26 cellular contexts compared by ENCODE assay signal in the genomic region with DNA sequence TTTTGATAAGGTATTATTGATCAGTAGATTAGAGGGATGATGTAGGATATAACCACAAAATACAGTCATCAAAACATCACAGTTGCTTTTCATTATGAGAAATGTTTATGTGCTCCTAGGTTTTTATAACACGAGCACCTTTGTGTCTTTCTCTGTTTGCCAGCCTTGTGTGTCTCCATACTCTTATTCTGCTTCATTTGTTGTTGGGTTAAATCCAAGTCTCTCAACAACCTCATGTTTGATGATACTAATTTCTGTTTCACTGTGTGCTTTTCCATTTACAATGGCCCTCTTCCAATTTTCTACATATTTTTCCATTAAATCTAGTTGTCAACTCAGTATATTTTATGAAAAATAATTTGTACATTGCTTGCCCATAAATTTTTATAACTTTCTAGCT.
"Had no signal": no experiment of that assay in that cellular context is flagged by ENCODE, and none has a peak within 500 bp of the region (broad histone marks: within the 10 kb centered on the region; RNA-seq: fewer than 3 reads in every experiment).

No MANE protein-coding gene starts in this region.

- H3K9me3 Mint-ChIP-seq: activated CD4-positive, alpha-beta T cell treated with anti-CD3 and anti-CD28 coated beads, Interleukin-2, amount 10 ng/mL, durations not matched to agents 24 days and 14 days; activated CD8-positive, alpha-beta T cell treated with anti-CD3 and anti-CD28 coated beads for 36 hours; activated naive CD4-positive, alpha-beta T cell treated with anti-CD3 and anti-CD28 coated beads, Interleukin-2, amount 50 U/mL, for 24 hours; endodermal cell; natural killer cell had no signal

- H3K36me3 ChIP-seq: cardiac muscle cell, esophagus squamous epithelium, gastrocnemius medialis, heart left ventricle, vagina had no signal

- H3K27ac Mint-ChIP-seq: activated CD4-positive, alpha-beta T cell treated with anti-CD3 and anti-CD28 coated beads, Interleukin-2, amount 10 ng/mL, durations not matched to agents 24 days and 14 days; activated CD8-positive, alpha-beta memory T cell treated with anti-CD3 and anti-CD28 coated beads, Interleukin-2, amount 10 ng/mL, durations not matched to agents 7 days and 5 days; activated CD8-positive, alpha-beta T cell treated with anti-CD3 and anti-CD28 coated beads for 36 hours; activated naive CD4-positive, alpha-beta T cell treated with anti-CD3 and anti-CD28 coated beads, Interleukin-2, amount 50 U/mL, for 24 hours; endodermal cell; natural killer cell; progenitor cell of endocrine pancreas had no signal

- H3K4me3 Mint-ChIP-seq: activated CD4-positive, alpha-beta T cell treated with anti-CD3 and anti-CD28 coated beads, Interleukin-2, amount 10 ng/mL, durations not matched to agents 24 days and 14 days; activated CD8-positive, alpha-beta memory T cell treated with anti-CD3 and anti-CD28 coated beads, Interleukin-2, amount 10 ng/mL, durations not matched to agents 7 days and 5 days; activated CD8-positive, alpha-beta T cell treated with anti-CD3 and anti-CD28 coated beads for 36 hours; activated naive CD4-positive, alpha-beta T cell treated with anti-CD3 and anti-CD28 coated beads, Interleukin-2, amount 50 U/mL, for 24 hours; endodermal cell; natural killer cell had no signal

- H3K4me3 ChIP-seq: body of pancreas, cardiac muscle cell, esophagus squamous epithelium, gastrocnemius medialis, heart left ventricle, testis, vagina had no signal

- H3K27me3 ChIP-seq: body of pancreas, cardiac muscle cell, esophagus squamous epithelium, gastrocnemius medialis, testis, vagina had no signal

- H3K27ac ChIP-seq: body of pancreas, cardiac muscle cell, esophagus squamous epithelium, gastrocnemius medialis, heart left ventricle, testis, vagina had no signal

- DNase-seq: activated CD8-positive, alpha-beta memory T cell treated with anti-CD3 and anti-CD28 coated beads, Interleukin-2, amount 10 ng/mL, durations not matched to agents 7 days and 5 days; activated CD8-positive, alpha-beta T cell treated with anti-CD3 and anti-CD28 coated beads for 36 hours; activated gamma-delta T cell treated with Interleukin-2 at 50 U/mL for 16 hours; activated T-cell treated with anti-CD3 and anti-CD28 coated beads, Interleukin-2, amount 50 U/mL, for 1 hour; anterior cingulate cortex; body of pancreas; cortex of kidney; endodermal cell; esophagus squamous epithelium; gastrocnemius medialis; heart left ventricle; islet precursor cell; left cardiac atrium; midbrain; natural killer cell; stimulated activated CD4-positive, alpha-beta T cell treated with anti-CD3 and anti-CD28 coated beads, Interleukin-2, amount 100 ng/mL, for 48 hours; stimulated activated CD8-positive, alpha-beta memory T cell treated with anti-CD3 and anti-CD28 coated beads, Interleukin-4, amount 100 ng/mL, for 48 hours; stimulated activated naive CD4-positive, alpha-beta T cell; testis; trophoblast cell had no signal

- H3K27me3 Mint-ChIP-seq: progenitor cell of endocrine pancreas had no signal

- H3K4me1 Mint-ChIP-seq: activated CD4-positive, alpha-beta T cell treated with anti-CD3 and anti-CD28 coated beads, Interleukin-2, amount 10 ng/mL, durations not matched to agents 24 days and 14 days; activated CD8-positive, alpha-beta memory T cell treated with anti-CD3 and anti-CD28 coated beads, Interleukin-2, amount 10 ng/mL, durations not matched to agents 7 days and 5 days; activated naive CD4-positive, alpha-beta T cell treated with anti-CD3 and anti-CD28 coated beads, Interleukin-2, amount 50 U/mL, for 24 hours; natural killer cell had no signal

- ATAC-seq: activated CD4-positive, CD25-positive, alpha-beta regulatory T cell treated with anti-CD3 and anti-CD28 coated beads, Interleukin-2, amount 50 U/mL, for 24 hours; activated CD8-positive, alpha-beta memory T cell treated with anti-CD3 and anti-CD28 coated beads, Interleukin-2, amount 10 ng/mL, durations not matched to agents 7 days and 5 days; activated CD8-positive, alpha-beta T cell treated with anti-CD3 and anti-CD28 coated beads for 36 hours; body of pancreas; gastrocnemius medialis; heart left ventricle; left cardiac atrium; natural killer cell had no signal

- H3K4me1 ChIP-seq: esophagus squamous epithelium, gastrocnemius medialis, heart left ventricle, testis, vagina had no signal

- H3K9me3 ChIP-seq: body of pancreas, esophagus squamous epithelium, gastrocnemius medialis, heart left ventricle, testis, vagina had no signal

- H3K36me3 Mint-ChIP-seq: activated CD8-positive, alpha-beta memory T cell treated with anti-CD3 and anti-CD28 coated beads, Interleukin-2, amount 10 ng/mL, durations not matched to agents 7 days and 5 days; activated naive CD4-positive, alpha-beta T cell treated with anti-CD3 and anti-CD28 coated beads, Interleukin-2, amount 50 U/mL, for 24 hours; natural killer cell had no signal
